ENCODE assay signal across 8 cellular contexts in genomic region chr1:116375165-116375883, GRCh38. TPM values are rescaled to one million over a fixed set of nuclear protein-coding genes. Genes with fewer than 3 reads are reported as not detected.
A peak's percentile ranks its signal among the peaks of the same experiment; 100 is the strongest.
DNase-seq lines count a peak whose midpoint lies in the region; ATAC-seq and TF ChIP-seq lines count a peak whose summit lies in the region.

No MANE protein-coding gene starts in this region.

- TF ChIP-seq CTCF in spleen (IDR thresholded peaks at IDR 0.05 in 8 of 11, conservative IDR thresholded peaks at IDR 0.05 in 3 of 11): no peak

- peak overlapping the region; percentile 97 for H3K27ac Mint-ChIP-seq in activated CD4-positive, alpha-beta memory T cell treated with anti-CD3 and anti-CD28 coated beads for 36 hours

- H3K4me1 ChIP-seq in right cardiac atrium (ENCODE audit: control insufficient read depth, insufficient read depth, low read length): peaks cover 21% of the 10 kb centered on the region
- H3K4me1 ChIP-seq in spleen: peaks cover 42 to 78% (median 71%) of the 10 kb centered on the region in 6 donors

- no peak for ATAC-seq in right cardiac atrium
- no peak for ATAC-seq in HG02763 (IDR thresholded peaks at IDR 0.05; ENCODE audit: unreplicated experiment)

- 43% methylated on average over 8 of the region's 8 CpGs for WGBS in right cardiac atrium
- WGBS in spleen, 5 donors: 66 to 71% (median 66%) methylated on average over 8 of the region's 8 CpGs

- H3K4me3 ChIP-seq in right cardiac atrium (ENCODE audit: low read length) (peak overlapping the region; percentile 94), spleen (peak overlapping the region in 7 of 8 donors; percentile 69 to 93 (median 83))

- intact Hi-C loops in activated CD4-positive, alpha-beta memory T cell treated with anti-CD3 and anti-CD28 coated beads for 36 hours (cut with micrococcal nuclease): loop anchor here (5.0 to 10.0 kb wide), 9 partner anchors 223 to 1287 kb away; partner anchors contain the start of genes MAN1A2, TENT5C and TTF2
- intact Hi-C loops in right cardiac atrium (cut with DNase I): loop anchor here in 2 of 4 donors (5.0 to 10.0 kb wide), 3 partner anchors 42 to 221 kb away; no protein-coding TSS in a partner anchor
- intact Hi-C loops in spleen (cut with DNase I; ENCODE audit: low total_unique reads): no loop called here

- H3K4me1 Mint-ChIP-seq in activated CD4-positive, alpha-beta memory T cell treated with anti-CD3 and anti-CD28 coated beads for 36 hours (ENCODE audit: low read depth): peaks cover 57% of the 10 kb centered on the region

- POLR2A ChIA-PET in activated CD4-positive, alpha-beta memory T cell treated with anti-CD3 and anti-CD28 coated beads for 36 hours (lab: Charles Lee): interaction anchor here (0.5 to 2.8 kb wide), 9 partner anchors 9 to 389 kb away, joined by 3 to 13 read pairs (median 5); partner anchors contain the start of gene CD2

- no peaks in the 10 kb centered on the region for H3K27me3 ChIP-seq in right cardiac atrium (ENCODE audit: control insufficient read depth, insufficient read depth)
- H3K27me3 ChIP-seq in spleen (replicated peaks in 1 of 7): peaks cover 0 to 6% (median 0%) of the 10 kb centered on the region in 7 donors

- peak overlapping the region; percentile 88 for H3K4me3 Mint-ChIP-seq in activated CD4-positive, alpha-beta memory T cell treated with anti-CD3 and anti-CD28 coated beads for 36 hours

- TF ChIP-seq POLR2A in spleen (IDR thresholded peaks at IDR 0.05): no peak

- H3K36me3 Mint-ChIP-seq in activated CD4-positive, alpha-beta memory T cell treated with anti-CD3 and anti-CD28 coated beads for 36 hours: peaks cover 16% of the 10 kb centered on the region

- DNase-seq in NCI-H2196 (lab: John Stamatoyannopoulos, UW; ENCODE audit: unreplicated experiment): peak; percentile 12
- no peak for DNase-seq in NCI-H2196 treated with DMSO at 0.1 percent for 48 hours (lab: John Stamatoyannopoulos, UW; ENCODE audit: unreplicated experiment)
- DNase-seq in activated CD4-positive, alpha-beta memory T cell treated with anti-CD3 and anti-CD28 coated beads for 36 hours: no peak
- no peak for DNase-seq in right cardiac atrium
- DNase-seq in spleen: no peak
- no peak for DNase-seq in DMS114 treated with DMSO at 0.1 percent for 48 hours (lab: John Stamatoyannopoulos, UW; ENCODE audit: unreplicated experiment)
- DNase-seq in NCI-H2227 (lab: John Stamatoyannopoulos, UW; ENCODE audit: unreplicated experiment): no peak

- peak overlapping the region; percentile 98 for H3K27ac ChIP-seq in right cardiac atrium (ENCODE audit: low read length)
- H3K27ac ChIP-seq in spleen: peak overlapping the region; percentile 37 to 98 (median 94)

- CTCF ChIA-PET in activated CD4-positive, alpha-beta memory T cell treated with anti-CD3 and anti-CD28 coated beads for 36 hours (lab: Charles Lee): interaction anchor here (0.7 to 2.3 kb wide), 6 partner anchors 10 to 236 kb away, joined by 3 to 15 read pairs (median 6); no protein-coding TSS in a partner anchor

- H3K36me3 ChIP-seq in spleen: no peaks in the 10 kb centered on the region

- no peaks in the 10 kb centered on the region for H3K9me3 Mint-ChIP-seq in activated CD4-positive, alpha-beta memory T cell treated with anti-CD3 and anti-CD28 coated beads for 36 hours

- H3K9me3 ChIP-seq in right cardiac atrium (ENCODE audit: control insufficient read depth, low read length) (no peaks in the 10 kb centered on the region), spleen (no peaks in the 10 kb centered on the region)

- H3K27me3 Mint-ChIP-seq in activated CD4-positive, alpha-beta memory T cell treated with anti-CD3 and anti-CD28 coated beads for 36 hours: peaks cover 2% of the 10 kb centered on the region

RNA-seq across cellular contexts. Expression of gene ATP1A1, which starts 2.3 kb away (rescaled TPM):
- total RNA-seq in activated CD4-positive, alpha-beta memory T cell treated with anti-CD3 and anti-CD28 coated beads for 36 hours: 100 to 1,000 TPM; 253 to 258 TPM
- total RNA-seq in right cardiac atrium: 100 to 1,000 TPM; 166 to 326 (median 226) TPM
- polyA plus RNA-seq in right cardiac atrium: 155 TPM
- total RNA-seq in spleen: 100 to 1,000 TPM; 123 to 209 (median 141) TPM
- polyA plus RNA-seq in spleen: 10 to 100 TPM; 34.5 to 62.0 (median 49.2) TPM
